1 cellular context compared by ENCODE assay signal in genomic region chr6:149545258-149545753, GRCh38.
TF ChIP-seq lines count a peak whose summit lies in the region.

No MANE protein-coding gene starts in this region.

TF ChIP-seq in HepG2, 621 proteins besides CTCF, POLR2A, EP300 and RAD21 (continued from another document and continues in another):
- TF ChIP-seq PHF20 (CRISPR knock-in tag; IDR thresholded peaks at IDR 0.05) (no peak), MED13 (CRISPR knock-in tag; IDR thresholded peaks at IDR 0.05) (no peak), HDAC2 (CRISPR knock-in tag; IDR thresholded peaks at IDR 0.05) (no peak), PITX1 (CRISPR knock-in tag; IDR thresholded peaks at IDR 0.05) (no peak), SAFB2 (CRISPR knock-in tag; IDR thresholded peaks at IDR 0.05; ENCODE audit: borderline replicate concordance, low read depth) (no peak), ZNF746 (CRISPR knock-in tag; IDR thresholded peaks at IDR 0.05) (no peak), GTF3A (CRISPR knock-in tag; conservative IDR thresholded peaks at IDR 0.05) (no peak), FOXO1 (CRISPR knock-in tag; IDR thresholded peaks at IDR 0.05) (no peak), U2AF2 (IDR thresholded peaks at IDR 0.05; ENCODE audit: low read depth, low read length) (no peak), HDAC6 (IDR thresholded peaks at IDR 0.05; ENCODE audit: low read depth, low read length) (0 out of 2 replicates have a peak, but pooled peaks have one; percentile 53), CBX2 (IDR thresholded peaks at IDR 0.05; ENCODE audit: low read depth, low read length) (no peak), CBX2 (CRISPR knock-in tag; IDR thresholded peaks at IDR 0.05; ENCODE audit: low read depth) (no peak), ZBTB7B (CRISPR knock-in tag; IDR thresholded peaks at IDR 0.05) (no peak), ASH2L (IDR thresholded peaks at IDR 0.05; ENCODE audit: insufficient read length, low read depth, low read length) (no peak), NFE2L1 (CRISPR knock-in tag; IDR thresholded peaks at IDR 0.05; ENCODE audit: borderline replicate concordance) (no peak; the same call in 1 of the 2 replicates), ZNF543 (CRISPR knock-in tag; IDR thresholded peaks at IDR 0.05) (no peak), ZBTB2 (CRISPR knock-in tag; IDR thresholded peaks at IDR 0.05; ENCODE audit: low read depth) (no peak), IRF2 (CRISPR knock-in tag; IDR thresholded peaks at IDR 0.05) (no peak), ZNF75D (CRISPR knock-in tag; IDR thresholded peaks at IDR 0.05; ENCODE audit: borderline replicate concordance) (no peak), CENPX (CRISPR knock-in tag; IDR thresholded peaks at IDR 0.05) (no peak), ZSCAN9 (CRISPR knock-in tag; IDR thresholded peaks at IDR 0.05; ENCODE audit: borderline replicate concordance) (no peak), ZNF414 (CRISPR knock-in tag; IDR thresholded peaks at IDR 0.05) (no peak), ZNF768 (CRISPR knock-in tag; IDR thresholded peaks at IDR 0.05) (no peak), CC2D1A (CRISPR knock-in tag; IDR thresholded peaks at IDR 0.05) (no peak), ZNF407 (CRISPR knock-in tag; IDR thresholded peaks at IDR 0.05; ENCODE audit: not compliant biosample characterization) (no peak), MAZ (IDR thresholded peaks at IDR 0.05; ENCODE audit: borderline replicate concordance, low read depth, low read length) (no peak; the same call in 1 of the 2 replicates), MAZ (CRISPR knock-in tag; IDR thresholded peaks at IDR 0.05; ENCODE audit: low read depth) (no peak), DMTF1 (CRISPR knock-in tag; IDR thresholded peaks at IDR 0.05) (0 out of 2 replicates have a peak, but pooled peaks have one; percentile 44), KAT2B (IDR thresholded peaks at IDR 0.05; ENCODE audit: borderline replicate concordance, low read depth, low read length) (no peak), NRL (CRISPR knock-in tag; IDR thresholded peaks at IDR 0.05; ENCODE audit: borderline replicate concordance) (no peak), PHF5A (CRISPR knock-in tag; IDR thresholded peaks at IDR 0.05; ENCODE audit: low read depth, unreplicated experiment) (no peak)
- TF ChIP-seq, protein P1, sequence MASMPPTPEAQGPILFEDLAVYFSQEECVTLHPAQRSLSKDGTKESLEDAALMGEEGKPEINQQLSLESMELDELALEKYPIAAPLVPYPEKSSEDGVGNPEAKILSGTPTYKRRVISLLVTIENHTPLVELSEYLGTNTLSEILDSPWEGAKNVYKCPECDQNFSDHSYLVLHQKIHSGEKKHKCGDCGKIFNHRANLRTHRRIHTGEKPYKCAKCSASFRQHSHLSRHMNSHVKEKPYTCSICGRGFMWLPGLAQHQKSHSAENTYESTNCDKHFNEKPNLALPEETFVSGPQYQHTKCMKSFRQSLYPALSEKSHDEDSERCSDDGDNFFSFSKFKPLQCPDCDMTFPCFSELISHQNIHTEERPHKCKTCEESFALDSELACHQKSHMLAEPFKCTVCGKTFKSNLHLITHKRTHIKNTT (CRISPR knock-in tag; IDR thresholded peaks at IDR 0.05): no peak
- TF ChIP-seq, protein P2, sequence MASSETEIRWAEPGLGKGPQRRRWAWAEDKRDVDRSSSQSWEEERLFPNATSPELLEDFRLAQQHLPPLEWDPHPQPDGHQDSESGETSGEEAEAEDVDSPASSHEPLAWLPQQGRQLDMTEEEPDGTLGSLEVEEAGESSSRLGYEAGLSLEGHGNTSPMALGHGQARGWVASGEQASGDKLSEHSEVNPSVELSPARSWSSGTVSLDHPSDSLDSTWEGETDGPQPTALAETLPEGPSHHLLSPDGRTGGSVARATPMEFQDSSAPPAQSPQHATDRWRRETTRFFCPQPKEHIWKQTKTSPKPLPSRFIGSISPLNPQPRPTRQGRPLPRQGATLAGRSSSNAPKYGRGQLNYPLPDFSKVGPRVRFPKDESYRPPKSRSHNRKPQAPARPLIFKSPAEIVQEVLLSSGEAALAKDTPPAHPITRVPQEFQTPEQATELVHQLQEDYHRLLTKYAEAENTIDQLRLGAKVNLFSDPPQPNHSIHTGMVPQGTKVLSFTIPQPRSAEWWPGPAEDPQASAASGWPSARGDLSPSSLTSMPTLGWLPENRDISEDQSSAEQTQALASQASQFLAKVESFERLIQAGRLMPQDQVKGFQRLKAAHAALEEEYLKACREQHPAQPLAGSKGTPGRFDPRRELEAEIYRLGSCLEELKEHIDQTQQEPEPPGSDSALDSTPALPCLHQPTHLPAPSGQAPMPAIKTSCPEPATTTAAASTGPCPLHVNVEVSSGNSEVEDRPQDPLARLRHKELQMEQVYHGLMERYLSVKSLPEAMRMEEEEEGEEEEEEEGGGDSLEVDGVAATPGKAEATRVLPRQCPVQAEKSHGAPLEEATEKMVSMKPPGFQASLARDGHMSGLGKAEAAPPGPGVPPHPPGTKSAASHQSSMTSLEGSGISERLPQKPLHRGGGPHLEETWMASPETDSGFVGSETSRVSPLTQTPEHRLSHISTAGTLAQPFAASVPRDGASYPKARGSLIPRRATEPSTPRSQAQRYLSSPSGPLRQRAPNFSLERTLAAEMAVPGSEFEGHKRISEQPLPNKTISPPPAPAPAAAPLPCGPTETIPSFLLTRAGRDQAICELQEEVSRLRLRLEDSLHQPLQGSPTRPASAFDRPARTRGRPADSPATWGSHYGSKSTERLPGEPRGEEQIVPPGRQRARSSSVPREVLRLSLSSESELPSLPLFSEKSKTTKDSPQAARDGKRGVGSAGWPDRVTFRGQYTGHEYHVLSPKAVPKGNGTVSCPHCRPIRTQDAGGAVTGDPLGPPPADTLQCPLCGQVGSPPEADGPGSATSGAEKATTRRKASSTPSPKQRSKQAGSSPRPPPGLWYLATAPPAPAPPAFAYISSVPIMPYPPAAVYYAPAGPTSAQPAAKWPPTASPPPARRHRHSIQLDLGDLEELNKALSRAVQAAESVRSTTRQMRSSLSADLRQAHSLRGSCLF (CRISPR knock-in tag; IDR thresholded peaks at IDR 0.05; ENCODE audit: borderline replicate concordance): no peak
- TF ChIP-seq, protein P3, sequence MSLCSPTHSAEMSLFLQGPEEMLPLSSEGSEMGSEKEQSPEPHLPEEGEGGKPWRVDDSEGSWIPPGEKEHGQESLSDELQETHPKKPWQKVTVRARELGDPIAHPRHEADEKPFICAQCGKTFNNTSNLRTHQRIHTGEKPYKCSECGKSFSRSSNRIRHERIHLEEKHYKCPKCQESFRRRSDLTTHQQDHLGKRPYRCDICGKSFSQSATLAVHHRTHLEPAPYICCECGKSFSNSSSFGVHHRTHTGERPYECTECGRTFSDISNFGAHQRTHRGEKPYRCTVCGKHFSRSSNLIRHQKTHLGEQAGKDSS (CRISPR knock-in tag; IDR thresholded peaks at IDR 0.05; ENCODE audit: borderline replicate concordance, low read depth): no peak
- TF ChIP-seq, protein P4, sequence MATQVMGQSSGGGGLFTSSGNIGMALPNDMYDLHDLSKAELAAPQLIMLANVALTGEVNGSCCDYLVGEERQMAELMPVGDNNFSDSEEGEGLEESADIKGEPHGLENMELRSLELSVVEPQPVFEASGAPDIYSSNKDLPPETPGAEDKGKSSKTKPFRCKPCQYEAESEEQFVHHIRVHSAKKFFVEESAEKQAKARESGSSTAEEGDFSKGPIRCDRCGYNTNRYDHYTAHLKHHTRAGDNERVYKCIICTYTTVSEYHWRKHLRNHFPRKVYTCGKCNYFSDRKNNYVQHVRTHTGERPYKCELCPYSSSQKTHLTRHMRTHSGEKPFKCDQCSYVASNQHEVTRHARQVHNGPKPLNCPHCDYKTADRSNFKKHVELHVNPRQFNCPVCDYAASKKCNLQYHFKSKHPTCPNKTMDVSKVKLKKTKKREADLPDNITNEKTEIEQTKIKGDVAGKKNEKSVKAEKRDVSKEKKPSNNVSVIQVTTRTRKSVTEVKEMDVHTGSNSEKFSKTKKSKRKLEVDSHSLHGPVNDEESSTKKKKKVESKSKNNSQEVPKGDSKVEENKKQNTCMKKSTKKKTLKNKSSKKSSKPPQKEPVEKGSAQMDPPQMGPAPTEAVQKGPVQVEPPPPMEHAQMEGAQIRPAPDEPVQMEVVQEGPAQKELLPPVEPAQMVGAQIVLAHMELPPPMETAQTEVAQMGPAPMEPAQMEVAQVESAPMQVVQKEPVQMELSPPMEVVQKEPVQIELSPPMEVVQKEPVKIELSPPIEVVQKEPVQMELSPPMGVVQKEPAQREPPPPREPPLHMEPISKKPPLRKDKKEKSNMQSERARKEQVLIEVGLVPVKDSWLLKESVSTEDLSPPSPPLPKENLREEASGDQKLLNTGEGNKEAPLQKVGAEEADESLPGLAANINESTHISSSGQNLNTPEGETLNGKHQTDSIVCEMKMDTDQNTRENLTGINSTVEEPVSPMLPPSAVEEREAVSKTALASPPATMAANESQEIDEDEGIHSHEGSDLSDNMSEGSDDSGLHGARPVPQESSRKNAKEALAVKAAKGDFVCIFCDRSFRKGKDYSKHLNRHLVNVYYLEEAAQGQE (IDR thresholded peaks at IDR 0.05; ENCODE audit: borderline replicate concordance in 1 of 2, low read depth in 1 of 2, low read length in 2 of 2): no peak
